Comparison of ENCODE assay signal across 23 cellular contexts in the genomic region with DNA sequence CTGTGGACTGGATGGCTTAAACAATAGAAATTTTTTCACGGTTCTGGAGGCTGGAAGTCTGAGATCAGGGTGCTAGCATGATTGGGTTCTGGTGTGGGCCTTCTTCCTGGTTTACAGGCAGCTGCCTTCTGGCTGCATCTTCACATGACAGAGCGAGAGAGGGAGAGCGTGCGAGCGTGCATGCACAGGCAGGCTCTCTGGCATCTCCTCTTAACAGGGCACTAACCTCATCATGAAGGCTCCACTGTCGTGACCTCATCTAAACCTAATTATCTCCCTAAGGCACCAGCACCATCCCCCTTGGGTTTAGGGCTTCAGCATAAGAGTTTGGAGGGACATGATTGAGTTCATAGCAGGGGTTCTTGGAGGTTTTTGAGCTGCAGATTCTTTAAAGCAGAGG.
A peak's percentile ranks its signal among the peaks of the same experiment; 100 is the strongest.
DNase-seq lines count a peak whose midpoint lies in the region; ATAC-seq and TF ChIP-seq lines count a peak whose summit lies in the region.
"Had no signal": no experiment of that assay in that cellular context is flagged by ENCODE, and none has a peak within 500 bp of the region (broad histone marks: within the 10 kb centered on the region; RNA-seq: fewer than 3 reads in every experiment).

No MANE protein-coding gene starts in this region.

- H3K4me1 Mint-ChIP-seq in GM23338 = peaks cover 62% of the 10 kb centered on the region
- H3K4me1 Mint-ChIP-seq: activated naive CD8-positive, alpha-beta T cell treated with anti-CD3 and anti-CD28 coated beads, Interleukin-2, amount 50 U/mL, for 24 hours had no signal

- H3K9me3 Mint-ChIP-seq in GM23338 = no peaks in the 10 kb centered on the region
- H3K9me3 Mint-ChIP-seq: activated naive CD8-positive, alpha-beta T cell treated with anti-CD3 and anti-CD28 coated beads, Interleukin-2, amount 50 U/mL, for 24 hours; CD4-positive, alpha-beta T cell had no signal

- H3K79me2 ChIP-seq in GM23338 (replicated peaks; ENCODE audit: insufficient read depth) = peaks cover 18% of the 10 kb centered on the region; the same call in 1 of the 2 replicates

- H3K9me3 ChIP-seq in left ventricle myocardium inferior (replicated peaks) (no peaks in the 10 kb centered on the region), sigmoid colon (no peaks in the 10 kb centered on the region)
- H3K9me3 ChIP-seq: lower lobe of right lung, MG63, pancreas had no signal

- H3K4me2 ChIP-seq in GM23338 = no peak overlapping the region

- ATAC-seq in GM23338 (peak; percentile 38), GM21360 (IDR thresholded peaks at IDR 0.05; ENCODE audit: unreplicated experiment) (no peak)
- ATAC-seq: activated naive CD8-positive, alpha-beta T cell treated with anti-CD3 and anti-CD28 coated beads, Interleukin-2, amount 50 U/mL, for 24 hours; HCT116; lower lobe of right lung; pancreas had no signal

- 91 to 93% methylated on average over 6 of the region's 6 CpGs for WGBS in sigmoid colon, 2 donors

- peak overlapping the region; percentile 24; the same call in 1 of the 2 replicates for H3K27ac Mint-ChIP-seq in GM23338
- H3K27ac Mint-ChIP-seq: activated naive CD8-positive, alpha-beta T cell treated with anti-CD3 and anti-CD28 coated beads, Interleukin-2, amount 50 U/mL, for 24 hours; CD4-positive, alpha-beta T cell had no signal

- no peaks in the 10 kb centered on the region for H3K9me2 ChIP-seq in GM23338 (ENCODE audit: insufficient read depth)

- no peaks in the 10 kb centered on the region for H3K36me3 ChIP-seq in GM23338 (ENCODE audit: insufficient read depth)
- H3K36me3 ChIP-seq in left ventricle myocardium inferior = no peaks in the 10 kb centered on the region
- H3K36me3 ChIP-seq in sigmoid colon = no peaks in the 10 kb centered on the region
- H3K36me3 ChIP-seq: lower lobe of right lung, MG63, pancreas had no signal

- H3F3A ChIP-seq in GM23338 (replicated peaks; ENCODE audit: low read depth) = no peaks in the 10 kb centered on the region

- H3K27me3 ChIP-seq in GM23338 (ENCODE audit: insufficient read depth) (no peaks in the 10 kb centered on the region), left ventricle myocardium inferior (ENCODE audit: low read depth) (no peaks in the 10 kb centered on the region), sigmoid colon (no peaks in the 10 kb centered on the region)
- H3K27me3 ChIP-seq: MG63, pancreas had no signal

- H3K27ac ChIP-seq in GM23338 (ENCODE audit: low read depth) (no peak overlapping the region), angular gyrus (ENCODE audit: low read depth, low read length) (peak overlapping the region; percentile 25), left ventricle myocardium inferior (replicated peaks) (peak overlapping the region; percentile 87), sigmoid colon (peak overlapping the region in 3 of 4 donors; percentile 39 to 63 (median 58))
- H3K27ac ChIP-seq: HL-60, lower lobe of right lung, pancreas, RWPE1 had no signal

- no peaks in the 10 kb centered on the region for H4K20me1 ChIP-seq in GM23338 (replicated peaks; ENCODE audit: insufficient read depth)

- no peak overlapping the region for H2AFZ ChIP-seq in GM23338

- no peaks in the 10 kb centered on the region for H3K36me3 Mint-ChIP-seq in GM23338 (ENCODE audit: low read depth)

- TF ChIP-seq CTCF in GM23338 (conservative IDR thresholded peaks at IDR 0.05; ENCODE audit: low read depth in 2 of 2) (no peak), left ventricle myocardium inferior (IDR thresholded peaks at IDR 0.05; ENCODE audit: borderline replicate concordance) (no peak), sigmoid colon (IDR thresholded peaks at IDR 0.05) (no peak)

- no peak overlapping the region for H3K4me3 Mint-ChIP-seq in GM23338
- H3K4me3 Mint-ChIP-seq: activated naive CD8-positive, alpha-beta T cell treated with anti-CD3 and anti-CD28 coated beads, Interleukin-2, amount 50 U/mL, for 24 hours; CD4-positive, alpha-beta T cell had no signal

- peaks cover 11% of the 10 kb centered on the region for H3K27me3 Mint-ChIP-seq in GM23338 (ENCODE audit: insufficient read depth, low read depth, poor library complexity)
- H3K27me3 Mint-ChIP-seq: activated naive CD8-positive, alpha-beta T cell treated with anti-CD3 and anti-CD28 coated beads, Interleukin-2, amount 50 U/mL, for 24 hours had no signal

- TF ChIP-seq EP300 in sigmoid colon (IDR thresholded peaks at IDR 0.05) = no peak

- no peak overlapping the region for H3K4me3 ChIP-seq in GM23338
- H3K4me3 ChIP-seq in left ventricle myocardium inferior = peak overlapping the region; percentile 14
- no peak overlapping the region for H3K4me3 ChIP-seq in sigmoid colon
- H3K4me3 ChIP-seq: lower lobe of right lung, MG63, pancreas, skin epidermis had no signal

- intact Hi-C loops in left ventricle myocardium inferior (cut with micrococcal nuclease) (no loop called here), sigmoid colon (cut with DNase I) (no loop called here)

- DNase-seq in GM23338 (ENCODE audit: low spot score) = no peak
- DNase-seq in left ventricle myocardium inferior = no peak
- DNase-seq in sigmoid colon = peak; percentile 63
- no peak for DNase-seq in epidermal melanocyte (ENCODE audit: insufficient read length, low spot score)
- no peak for DNase-seq in stimulated activated CD4-positive, alpha-beta T cell treated with anti-CD3 and anti-CD28 coated beads, Interleukin-4, amount 100 ng/mL, for 4 hours
- DNase-seq in NK-92 treated with Interleukin-12 subunit alpha and Interleukin-12 subunit beta, amount 100 ng/mL, for 24 hours (lab: John Stamatoyannopoulos, UW) = no peak
- DNase-seq: activated CD4-positive, alpha-beta T cell treated with anti-CD3 and anti-CD28 coated beads for 48 hours; activated naive CD8-positive, alpha-beta T cell treated with anti-CD3 and anti-CD28 coated beads, Interleukin-2, amount 50 U/mL, for 24 hours; CD4-positive, alpha-beta T cell; DMS53; effector memory CD4-positive, alpha-beta T cell; lower lobe of right lung; MG63; NCI-H187 treated with DMSO at 0.1 percent for 48 hours; NCI-H446 treated with DMSO at 0.1 percent for 48 hours; pancreas; stimulated activated CD4-positive, alpha-beta T cell treated with anti-CD3 and anti-CD28 coated beads, Interleukin-4, amount 100 ng/mL, for 24 hours had no signal

- H3K4me1 ChIP-seq in GM23338 (ENCODE audit: insufficient read depth) (peaks cover 11% of the 10 kb centered on the region), left ventricle myocardium inferior (peaks cover 61% of the 10 kb centered on the region), sigmoid colon (peaks cover 3 to 41% (median 39%) of the 10 kb centered on the region in 4 donors)
- H3K4me1 ChIP-seq: lower lobe of right lung, pancreas had no signal

- TF ChIP-seq POLR2A in sigmoid colon (IDR thresholded peaks at IDR 0.05) = no peak

TF ChIP-seq in GM23338, 12 proteins besides CTCF, POLR2A, EP300 and RAD21 (continues in another document):
- no peak for TF ChIP-seq EZH2phosphoT487 (IDR thresholded peaks at IDR 0.05; ENCODE audit: unreplicated experiment)
- TF ChIP-seq POLR2AphosphoS5 (IDR thresholded peaks at IDR 0.05; ENCODE audit: low read depth) = no peak
- TF ChIP-seq STAT1 (IDR thresholded peaks at IDR 0.05; ENCODE audit: unreplicated experiment) = no peak
- TF ChIP-seq, protein P1, sequence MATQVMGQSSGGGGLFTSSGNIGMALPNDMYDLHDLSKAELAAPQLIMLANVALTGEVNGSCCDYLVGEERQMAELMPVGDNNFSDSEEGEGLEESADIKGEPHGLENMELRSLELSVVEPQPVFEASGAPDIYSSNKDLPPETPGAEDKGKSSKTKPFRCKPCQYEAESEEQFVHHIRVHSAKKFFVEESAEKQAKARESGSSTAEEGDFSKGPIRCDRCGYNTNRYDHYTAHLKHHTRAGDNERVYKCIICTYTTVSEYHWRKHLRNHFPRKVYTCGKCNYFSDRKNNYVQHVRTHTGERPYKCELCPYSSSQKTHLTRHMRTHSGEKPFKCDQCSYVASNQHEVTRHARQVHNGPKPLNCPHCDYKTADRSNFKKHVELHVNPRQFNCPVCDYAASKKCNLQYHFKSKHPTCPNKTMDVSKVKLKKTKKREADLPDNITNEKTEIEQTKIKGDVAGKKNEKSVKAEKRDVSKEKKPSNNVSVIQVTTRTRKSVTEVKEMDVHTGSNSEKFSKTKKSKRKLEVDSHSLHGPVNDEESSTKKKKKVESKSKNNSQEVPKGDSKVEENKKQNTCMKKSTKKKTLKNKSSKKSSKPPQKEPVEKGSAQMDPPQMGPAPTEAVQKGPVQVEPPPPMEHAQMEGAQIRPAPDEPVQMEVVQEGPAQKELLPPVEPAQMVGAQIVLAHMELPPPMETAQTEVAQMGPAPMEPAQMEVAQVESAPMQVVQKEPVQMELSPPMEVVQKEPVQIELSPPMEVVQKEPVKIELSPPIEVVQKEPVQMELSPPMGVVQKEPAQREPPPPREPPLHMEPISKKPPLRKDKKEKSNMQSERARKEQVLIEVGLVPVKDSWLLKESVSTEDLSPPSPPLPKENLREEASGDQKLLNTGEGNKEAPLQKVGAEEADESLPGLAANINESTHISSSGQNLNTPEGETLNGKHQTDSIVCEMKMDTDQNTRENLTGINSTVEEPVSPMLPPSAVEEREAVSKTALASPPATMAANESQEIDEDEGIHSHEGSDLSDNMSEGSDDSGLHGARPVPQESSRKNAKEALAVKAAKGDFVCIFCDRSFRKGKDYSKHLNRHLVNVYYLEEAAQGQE (IDR thresholded peaks at IDR 0.05; ENCODE audit: unreplicated experiment) = no peak
